31 cellular contexts compared by ENCODE assay signal in genomic region chr11:117292616-117293015, GRCh38.
"Had no signal": no experiment of that assay in that cellular context is flagged by ENCODE, and none has a peak within 500 bp of the region (broad histone marks: within the 10 kb centered on the region; RNA-seq: fewer than 3 reads in every experiment).

No MANE protein-coding gene starts in this region.

- H2AFZ ChIP-seq: hepatocyte had no signal

- H3K4me3 Mint-ChIP-seq: activated CD4-positive, alpha-beta memory T cell treated with anti-CD3 and anti-CD28 coated beads for 36 hours; activated CD4-positive, alpha-beta T cell treated with anti-CD3 and anti-CD28 coated beads for 36 hours; activated CD4-positive, alpha-beta T cell treated with anti-CD3 and anti-CD28 coated beads, Interleukin-2, amount 10 ng/mL, durations not matched to agents 24 days and 14 days; activated CD8-positive, alpha-beta memory T cell treated with anti-CD3 and anti-CD28 coated beads, Interleukin-2, amount 10 ng/mL, durations not matched to agents 7 days and 5 days; activated CD8-positive, alpha-beta T cell treated with anti-CD3 and anti-CD28 coated beads, Interleukin-2, amount 10 ng/mL, durations not matched to agents 7 days and 5 days; activated naive CD8-positive, alpha-beta T cell treated with anti-CD3 and anti-CD28 coated beads for 36 hours; activated T-cell treated with anti-CD3 and anti-CD28 coated beads, Interleukin-2, amount 50 U/mL, for 72 hours; central memory CD8-positive, alpha-beta T cell; T-helper 17 cell; T-helper 2 cell treated with Interferon-gamma antibody and Interleukin-4, amounts not matched to agents 5 μg/mL and 100 μg/mL, for 36 hours had no signal

- H3K27me3 Mint-ChIP-seq: activated CD4-positive, alpha-beta memory T cell treated with anti-CD3 and anti-CD28 coated beads for 36 hours; activated CD4-positive, alpha-beta T cell treated with anti-CD3 and anti-CD28 coated beads for 36 hours; activated CD4-positive, alpha-beta T cell treated with anti-CD3 and anti-CD28 coated beads, Interleukin-2, amount 10 ng/mL, durations not matched to agents 24 days and 14 days; activated CD8-positive, alpha-beta memory T cell treated with anti-CD3 and anti-CD28 coated beads, Interleukin-2, amount 10 ng/mL, durations not matched to agents 7 days and 5 days; activated naive CD8-positive, alpha-beta T cell treated with anti-CD3 and anti-CD28 coated beads for 36 hours; central memory CD8-positive, alpha-beta T cell; T-helper 17 cell had no signal

- H3K79me2 ChIP-seq: hepatocyte had no signal

- H3K4me3 ChIP-seq: ascending aorta, esophagus squamous epithelium, gastroesophageal sphincter, heart right ventricle, hepatocyte had no signal

- DNase-seq: activated CD4-positive, alpha-beta memory T cell treated with anti-CD3 and anti-CD28 coated beads for 36 hours; activated CD4-positive, alpha-beta T cell treated with anti-CD3 and anti-CD28 coated beads for 36 hours; activated CD4-positive, alpha-beta T cell treated with anti-CD3 and anti-CD28 coated beads, Interleukin-2, amount 10 ng/mL, durations not matched to agents 24 days and 14 days; activated CD4-positive, CD25-positive, alpha-beta regulatory T cell; activated CD4-positive, CD25-positive, alpha-beta regulatory T cell treated with anti-CD3 and anti-CD28 coated beads, Interleukin-2, amount 50 U/mL, for 72 hours; activated CD8-positive, alpha-beta memory T cell treated with anti-CD3 and anti-CD28 coated beads, Interleukin-2, amount 10 ng/mL, durations not matched to agents 7 days and 5 days; activated CD8-positive, alpha-beta memory T cell treated with anti-CD3 and anti-CD28 coated beads, Interleukin-2, amount 50 U/mL, for 4 hours; activated CD8-positive, alpha-beta T cell treated with anti-CD3 and anti-CD28 coated beads, Interleukin-2, amount 10 ng/mL, durations not matched to agents 7 days and 5 days; activated gamma-delta T cell; activated naive CD4-positive, alpha-beta T cell; activated naive CD4-positive, alpha-beta T cell treated with anti-CD3 and anti-CD28 coated beads, Interleukin-2, amount 50 U/mL, for 16 hours; activated naive CD8-positive, alpha-beta T cell treated with anti-CD3 and anti-CD28 coated beads for 36 hours; activated T-cell treated with anti-CD3 and anti-CD28 coated beads, Interleukin-2, amount 50 U/mL, for 1 hour; activated T-cell treated with anti-CD3 and anti-CD28 coated beads, Interleukin-2, amount 50 U/mL, for 72 hours; brain microvascular endothelial cell; cortex of kidney; dermis blood vessel endothelial cell; effector CD8-positive, alpha-beta T cell; esophagus squamous epithelium; foreskin melanocyte; heart right ventricle; T-helper 1 cell; T-helper 17 cell; T1000; WERI-Rb-1 had no signal

- H3K27me3 ChIP-seq: ascending aorta, brain microvascular endothelial cell, esophagus squamous epithelium, gastroesophageal sphincter, heart right ventricle, hepatocyte had no signal

- H3K36me3 Mint-ChIP-seq: activated CD8-positive, alpha-beta memory T cell treated with anti-CD3 and anti-CD28 coated beads, Interleukin-2, amount 10 ng/mL, durations not matched to agents 7 days and 5 days; activated naive CD8-positive, alpha-beta T cell treated with anti-CD3 and anti-CD28 coated beads for 36 hours had no signal

- H3K9me3 ChIP-seq: ascending aorta, esophagus squamous epithelium, gastroesophageal sphincter, heart right ventricle had no signal

- H3K4me2 ChIP-seq: hepatocyte had no signal

- H3K27ac ChIP-seq: ascending aorta, brain microvascular endothelial cell, epithelial cell of prostate, esophagus squamous epithelium, gastroesophageal sphincter, heart right ventricle, hepatocyte, WERI-Rb-1 had no signal

- H3K9me3 Mint-ChIP-seq: activated CD4-positive, alpha-beta memory T cell treated with anti-CD3 and anti-CD28 coated beads for 36 hours; activated CD4-positive, alpha-beta T cell treated with anti-CD3 and anti-CD28 coated beads, Interleukin-2, amount 10 ng/mL, durations not matched to agents 24 days and 14 days; activated naive CD8-positive, alpha-beta T cell treated with anti-CD3 and anti-CD28 coated beads for 36 hours; activated T-cell treated with anti-CD3 and anti-CD28 coated beads, Interleukin-2, amount 50 U/mL, for 72 hours; central memory CD8-positive, alpha-beta T cell; T-helper 2 cell treated with Interferon-gamma antibody and Interleukin-4, amounts not matched to agents 5 μg/mL and 100 μg/mL, for 36 hours had no signal

- ATAC-seq: activated CD4-positive, alpha-beta T cell treated with anti-CD3 and anti-CD28 coated beads for 36 hours; activated CD8-positive, alpha-beta memory T cell treated with anti-CD3 and anti-CD28 coated beads, Interleukin-2, amount 10 ng/mL, durations not matched to agents 7 days and 5 days; activated CD8-positive, alpha-beta T cell treated with anti-CD3 and anti-CD28 coated beads, Interleukin-2, amount 10 ng/mL, durations not matched to agents 7 days and 5 days; activated T-cell treated with anti-CD3 and anti-CD28 coated beads, Interleukin-2, amount 50 U/mL, for 72 hours; gastroesophageal sphincter; heart right ventricle; T-helper 17 cell had no signal

- H3K4me1 Mint-ChIP-seq: activated CD4-positive, alpha-beta T cell treated with anti-CD3 and anti-CD28 coated beads for 36 hours; activated CD4-positive, alpha-beta T cell treated with anti-CD3 and anti-CD28 coated beads, Interleukin-2, amount 10 ng/mL, durations not matched to agents 24 days and 14 days; activated CD8-positive, alpha-beta memory T cell treated with anti-CD3 and anti-CD28 coated beads, Interleukin-2, amount 10 ng/mL, durations not matched to agents 7 days and 5 days; activated naive CD8-positive, alpha-beta T cell treated with anti-CD3 and anti-CD28 coated beads for 36 hours had no signal

- H3K4me1 ChIP-seq: ascending aorta, esophagus squamous epithelium, gastroesophageal sphincter, heart right ventricle had no signal

- H3K27ac Mint-ChIP-seq: activated CD4-positive, alpha-beta memory T cell treated with anti-CD3 and anti-CD28 coated beads for 36 hours; activated CD4-positive, alpha-beta T cell treated with anti-CD3 and anti-CD28 coated beads for 36 hours; activated CD4-positive, alpha-beta T cell treated with anti-CD3 and anti-CD28 coated beads, Interleukin-2, amount 10 ng/mL, durations not matched to agents 24 days and 14 days; activated CD8-positive, alpha-beta memory T cell treated with anti-CD3 and anti-CD28 coated beads, Interleukin-2, amount 10 ng/mL, durations not matched to agents 7 days and 5 days; activated CD8-positive, alpha-beta T cell treated with anti-CD3 and anti-CD28 coated beads, Interleukin-2, amount 10 ng/mL, durations not matched to agents 7 days and 5 days; activated naive CD8-positive, alpha-beta T cell treated with anti-CD3 and anti-CD28 coated beads for 36 hours; activated T-cell treated with anti-CD3 and anti-CD28 coated beads, Interleukin-2, amount 50 U/mL, for 72 hours; T-helper 17 cell; T-helper 2 cell treated with Interferon-gamma antibody and Interleukin-4, amounts not matched to agents 5 μg/mL and 100 μg/mL, for 36 hours had no signal
